8 cellular contexts compared by ENCODE assay signal in the genomic region with DNA sequence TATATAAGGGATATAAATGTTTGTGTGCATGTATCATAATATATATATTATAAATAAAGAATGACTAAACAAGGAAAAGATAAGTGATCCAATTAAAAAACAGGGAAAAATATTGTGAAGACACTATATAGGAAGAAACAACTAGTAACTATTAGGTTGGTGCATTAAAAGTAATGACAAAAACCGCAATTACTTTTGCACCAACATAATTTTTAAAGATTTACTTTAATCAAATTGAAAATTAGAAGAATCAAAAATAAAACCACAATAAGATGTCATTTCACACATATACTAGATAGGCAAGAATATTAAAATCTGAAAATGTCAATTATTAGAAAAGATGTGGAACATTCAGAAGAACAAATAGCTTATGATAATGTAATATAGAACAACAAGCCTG.
"Had no signal": no experiment of that assay in that cellular context is flagged by ENCODE, and none has a peak within 500 bp of the region (broad histone marks: within the 10 kb centered on the region; RNA-seq: fewer than 3 reads in every experiment).

No MANE protein-coding gene starts in this region.

- ATAC-seq: GM23338 had no signal

- H2AFZ ChIP-seq: GM23338 had no signal

- DNase-seq: H9, HCEC 1CT, HFFc6, KG1 had no signal

- H3K4me3 ChIP-seq: GM23338 had no signal

- FAIRE-seq: H1, H54, HTR-8/SVneo had no signal

- H3K4me2 ChIP-seq: GM23338 had no signal
